Comparison of ENCODE assay signal across 9 cellular contexts in genomic region chr10:104331208-104331838, GRCh38. TPM values are rescaled to one million over a fixed set of nuclear protein-coding genes. Genes with fewer than 3 reads are reported as not detected.
A peak's percentile ranks its signal among the peaks of the same experiment; 100 is the strongest.
DNase-seq lines count a peak whose midpoint lies in the region; ATAC-seq, FAIRE-seq and TF ChIP-seq lines count a peak whose summit lies in the region.
"Had no signal": no experiment of that assay in that cellular context is flagged by ENCODE, and none has a peak within 500 bp of the region (broad histone marks: within the 10 kb centered on the region; RNA-seq: fewer than 3 reads in every experiment).

No MANE protein-coding gene starts in this region.

- H2AFZ ChIP-seq in astrocyte (ENCODE audit: low read depth, low read length) = no peak overlapping the region

- peaks cover 84% of the 10 kb centered on the region for H4K20me1 ChIP-seq in astrocyte (ENCODE audit: insufficient read depth, low read length)

- DNase-seq in activated effector memory CD4-positive, alpha-beta T cell treated with anti-CD3 and anti-CD28 coated beads, Interleukin-2, amount 50 U/mL, for 16 hours = peak; percentile 43
- no peak for DNase-seq in activated effector memory CD4-positive, alpha-beta T cell treated with Interleukin-2 at 50 U/mL for 16 hours
- peak; percentile 77 for DNase-seq in astrocyte (ENCODE audit: low read depth)
- DNase-seq in kidney glomerular epithelial cell (lab: John Stamatoyannopoulos, UW) = peak; percentile 26
- DNase-seq in stomach = peak; percentile 30
- no peak for DNase-seq in effector memory CD4-positive, alpha-beta T cell
- no peak for DNase-seq in sciatic nerve (ENCODE audit: low spot score)

- TF ChIP-seq EP300 in stomach (IDR thresholded peaks at IDR 0.05) = no peak

- no peak for FAIRE-seq in astrocyte (lab: Jason Lieb, UNC)
- FAIRE-seq: G401.6 had no signal

- H3K79me2 ChIP-seq in astrocyte (ENCODE audit: insufficient read depth, low read length) = peaks cover 92% of the 10 kb centered on the region

- intact Hi-C loops in stomach (cut with DNase I; ENCODE audit: low total_unique reads) (no loop called here), sciatic nerve (cut with DNase I) (no loop called here)

- H3K4me3 Mint-ChIP-seq in astrocyte (ENCODE audit: unreplicated experiment) = peak overlapping the region; percentile 42

- H3K27ac ChIP-seq in astrocyte (ENCODE audit: low read depth, low read length) = peak overlapping the region; percentile 99
- H3K27ac ChIP-seq in stomach = peak overlapping the region; percentile 75 to 84 (median 79)
- H3K27ac ChIP-seq in effector memory CD4-positive, alpha-beta T cell (ENCODE audit: insufficient read depth, low read length, poor library complexity, severe bottlenecking) = no peak overlapping the region

- H3K4me1 Mint-ChIP-seq in astrocyte (ENCODE audit: low read depth, unreplicated experiment) = peaks cover 70% of the 10 kb centered on the region

- H3K4me2 ChIP-seq in astrocyte (ENCODE audit: low read length) = peak overlapping the region; percentile 87

- peak overlapping the region; percentile 98 for H3K27ac Mint-ChIP-seq in astrocyte (ENCODE audit: unreplicated experiment)

- H3K27me3 ChIP-seq in astrocyte (ENCODE audit: insufficient read depth, low read length) (no peaks in the 10 kb centered on the region), stomach (no peaks in the 10 kb centered on the region)
- H3K27me3 ChIP-seq in effector memory CD4-positive, alpha-beta T cell (replicated peaks; ENCODE audit: control insufficient read depth, insufficient read depth, low read length, poor library complexity, severe bottlenecking) = no peaks in the 10 kb centered on the region

- peaks cover 2% of the 10 kb centered on the region for H3K9me3 Mint-ChIP-seq in astrocyte (ENCODE audit: unreplicated experiment)

- no peak for ATAC-seq in HG03280 (IDR thresholded peaks at IDR 0.05; ENCODE audit: unreplicated experiment)
- no peak for ATAC-seq in sciatic nerve

- peaks cover 4% of the 10 kb centered on the region for H3K36me3 Mint-ChIP-seq in astrocyte (ENCODE audit: low read depth, unreplicated experiment)

- H3K27me3 Mint-ChIP-seq in astrocyte (ENCODE audit: low read depth, unreplicated experiment) = no peaks in the 10 kb centered on the region

- WGBS in stomach, 5 donors = 14 to 33% (median 23%) methylated on average over 7 to 9 of the region's 9 CpGs

- TF ChIP-seq CTCF in astrocyte (IDR thresholded peaks at IDR 0.05; ENCODE audit: insufficient read depth, low read depth, low read length) (no peak), stomach (IDR thresholded peaks at IDR 0.05) (no peak)

- H3K4me3 ChIP-seq in astrocyte (ENCODE audit: insufficient read depth, low read depth, low read length) (peak overlapping the region; percentile 32), stomach (no peak overlapping the region)
- no peak overlapping the region for H3K4me3 ChIP-seq in effector memory CD4-positive, alpha-beta T cell (ENCODE audit: insufficient read depth, low read depth, low read length, poor library complexity, severe bottlenecking)

- H3K36me3 ChIP-seq in astrocyte (ENCODE audit: insufficient read depth, low read length) = peaks cover 5% of the 10 kb centered on the region
- H3K36me3 ChIP-seq in stomach = peaks cover 0 to 8% (median 4%) of the 10 kb centered on the region in 4 donors
- H3K36me3 ChIP-seq in effector memory CD4-positive, alpha-beta T cell (ENCODE audit: control insufficient read depth, insufficient read depth, low read length) = no peaks in the 10 kb centered on the region

- H3K4me1 ChIP-seq in astrocyte (ENCODE audit: insufficient read depth, low read length) = peaks cover 95% of the 10 kb centered on the region
- peaks cover 83 to 100% (median 92%) of the 10 kb centered on the region in 4 donors for H3K4me1 ChIP-seq in stomach
- H3K4me1 ChIP-seq in effector memory CD4-positive, alpha-beta T cell (ENCODE audit: control insufficient read depth, insufficient read depth, low read length, poor library complexity, severe bottlenecking) = peaks cover 72% of the 10 kb centered on the region

- TF ChIP-seq POLR2A in stomach (IDR thresholded peaks at IDR 0.05) = no peak

- H3K9me3 ChIP-seq in astrocyte (ENCODE audit: insufficient read depth, low read depth, low read length) (no peaks in the 10 kb centered on the region), stomach (no peaks in the 10 kb centered on the region)
- H3K9me3 ChIP-seq in effector memory CD4-positive, alpha-beta T cell (ENCODE audit: control insufficient read depth, low read length) = no peaks in the 10 kb centered on the region

- H3K9ac ChIP-seq in astrocyte (ENCODE audit: low read length) = peak overlapping the region; percentile 95

RNA-seq across cellular contexts. Expression of gene ITPRIP, which starts 6.9 kb away (rescaled TPM):
- total RNA-seq in astrocyte = 21.7 and 21.9 TPM in 2 replicates
- 10 to 100 TPM in 2 of 5 donors, 1 to 10 TPM in 3; 1.7 to 13.5 (median 9.2) TPM for total RNA-seq in stomach
- polyA plus RNA-seq in stomach = 10 to 100 TPM in 1 of 3 donors, 1 to 10 TPM in 2; 2.9 to 12.3 (median 4.6) TPM
- 24.7 TPM for total RNA-seq in sciatic nerve

RNA-seq across cellular contexts. Expression of gene CFAP58, which starts 22.3 kb away (rescaled TPM):
- total RNA-seq in astrocyte (0.82 and 0.86 TPM in 2 replicates), stomach (under 1 TPM in 2 of 5 donors, not detected in 3; 0.18 to 0.58 TPM), sciatic nerve (0.67 TPM)
- under 1 TPM; 0.12 to 0.31 (median 0.20) TPM for polyA plus RNA-seq in stomach

Comparison
In these comparisons a context has a peak if more than half of its experiments do, and no peak if none do; other contexts are left out.
1. DNase-seq: peak in activated effector memory CD4-positive, alpha-beta T cell treated with anti-CD3 and anti-CD28 coated beads, Interleukin-2, amount 50 U/mL, for 16 hours (single experiment), astrocyte (single experiment), kidney glomerular epithelial cell (single experiment) and stomach (single experiment); none in activated effector memory CD4-positive, alpha-beta T cell treated with Interleukin-2 at 50 U/mL for 16 hours (single experiment), effector memory CD4-positive, alpha-beta T cell (0 of 3) and sciatic nerve (single experiment).